In the genomic region with DNA sequence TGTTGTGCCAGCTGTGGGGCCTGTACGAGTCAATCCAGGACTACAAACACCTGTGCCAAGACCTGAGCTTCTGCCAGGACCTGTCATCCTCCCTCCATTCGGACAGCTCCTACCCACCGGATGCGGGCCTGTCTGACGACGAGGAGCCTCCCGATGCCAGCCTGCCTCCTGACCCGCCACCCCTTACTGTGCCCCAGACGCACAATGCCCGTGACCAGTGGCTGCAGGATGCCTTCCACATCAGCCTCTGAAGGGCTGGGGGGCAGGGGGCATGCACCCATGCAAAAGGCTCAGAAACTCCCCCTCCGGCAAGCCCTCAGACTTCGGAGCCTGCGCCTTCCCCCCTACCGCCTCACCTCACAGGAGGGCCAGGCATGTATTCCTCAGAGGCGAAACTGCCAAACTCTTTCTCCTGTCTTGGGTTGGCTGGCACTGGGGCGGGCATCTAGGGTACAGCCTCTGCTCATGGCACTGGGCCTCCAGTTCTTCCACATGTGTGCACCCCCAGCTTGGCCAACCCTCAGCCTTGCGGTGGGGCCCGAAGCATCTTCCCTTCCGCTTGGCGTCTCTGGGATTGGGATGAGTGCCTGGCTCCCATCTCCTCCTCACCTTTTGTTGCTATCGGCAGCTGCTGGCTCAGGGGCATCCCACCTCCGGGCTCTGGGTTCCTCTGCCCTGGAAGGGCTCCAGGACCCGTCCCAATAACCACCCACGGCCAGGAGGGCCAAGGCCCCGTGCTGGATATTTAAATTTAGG, we compare ENCODE assay signal across 9 cellular contexts. TPM values are rescaled to one million over a fixed set of nuclear protein-coding genes. Genes with fewer than 3 reads are reported as not detected.
A peak's percentile ranks its signal among the peaks of the same experiment; 100 is the strongest.
DNase-seq lines count a peak whose midpoint lies in the region; ATAC-seq, FAIRE-seq and TF ChIP-seq lines count a peak whose summit lies in the region.
"Had no signal": no experiment of that assay in that cellular context is flagged by ENCODE, and none has a peak within 500 bp of the region (broad histone marks: within the 10 kb centered on the region; RNA-seq: fewer than 3 reads in every experiment).

No MANE protein-coding gene starts in this region.

- no peak for TF ChIP-seq POLR2A in HepG2 (IDR thresholded peaks at IDR 0.05; ENCODE audit: insufficient read depth in 1 of 2, low read depth in 2 of 2, low read length in 2 of 2)

- no peak for FAIRE-seq in HepG2 (lab: Jason Lieb, UNC)

- H2AFZ ChIP-seq in HepG2 (ENCODE audit: low read length), result no peak overlapping the region

- no peaks in the 10 kb centered on the region for H3K27me3 Mint-ChIP-seq in activated CD4-positive, alpha-beta T cell treated with anti-CD3 and anti-CD28 coated beads, Interleukin-2, amount 10 ng/mL, durations not matched to agents 24 days and 14 days

- peaks cover 25% of the 10 kb centered on the region for H3K79me2 ChIP-seq in HepG2 (ENCODE audit: insufficient read depth, low read length)

- ATAC-seq in HepG2 (no peak), HG03571 (IDR thresholded peaks at IDR 0.05; ENCODE audit: unreplicated experiment) (no peak), GM19351 (IDR thresholded peaks at IDR 0.05; ENCODE audit: unreplicated experiment) (no peak)

- peak overlapping the region; percentile 88 for H3K4me3 Mint-ChIP-seq in activated CD4-positive, alpha-beta T cell treated with anti-CD3 and anti-CD28 coated beads, Interleukin-2, amount 10 ng/mL, durations not matched to agents 24 days and 14 days

- no peaks in the 10 kb centered on the region for H3K9me3 Mint-ChIP-seq in activated CD4-positive, alpha-beta T cell treated with anti-CD3 and anti-CD28 coated beads, Interleukin-2, amount 10 ng/mL, durations not matched to agents 24 days and 14 days

- peak overlapping the region; percentile 65 for H3K27ac ChIP-seq in adipose tissue (ENCODE audit: low read depth, low read length)
- no peak overlapping the region for H3K27ac ChIP-seq in HepG2 (ENCODE audit: extremely low read length, insufficient read depth, low read length)
- H3K27ac ChIP-seq in thymus (ENCODE audit: low read depth), result peak overlapping the region; percentile 78

- H3K36me3 Mint-ChIP-seq in activated CD4-positive, alpha-beta T cell treated with anti-CD3 and anti-CD28 coated beads, Interleukin-2, amount 10 ng/mL, durations not matched to agents 24 days and 14 days (ENCODE audit: low read depth), result peaks cover 47% of the 10 kb centered on the region

- H3K36me3 ChIP-seq in HepG2 (replicated peaks in 1 of 2; ENCODE audit: control insufficient read depth in 1 of 2, insufficient read depth in 2 of 2, low read length in 2 of 2), result peaks cover 3 to 5% of the 10 kb centered on the region in 2 experiments; a peak in 2 of 5 replicates
- H3K36me3 ChIP-seq in thymus (ENCODE audit: control insufficient read depth, insufficient read depth), result peaks cover 8% of the 10 kb centered on the region

- CTCF ChIA-PET in HepG2 (lab: Yijun Ruan, JAX; ENCODE audit: low intra/inter-chr PET ratio, low total read pairs), result interaction anchor here (1.8 kb wide), 1 partner anchor 15 kb away, joined by 16 read pairs; no protein-coding TSS in a partner anchor

- TF ChIP-seq EP300 in HepG2 (IDR thresholded peaks at IDR 0.05; ENCODE audit: low read depth in 2 of 2, low read length in 2 of 2) (no peak), HepG2 (CRISPR knock-in tag; IDR thresholded peaks at IDR 0.05; ENCODE audit: borderline replicate concordance) (no peak)

- H4K20me1 ChIP-seq in HepG2 (ENCODE audit: insufficient read depth, low read length), result no peaks in the 10 kb centered on the region; the same call in 1 of the 2 replicates

- H3K4me2 ChIP-seq in HepG2 (ENCODE audit: low read depth, low read length), result no peak overlapping the region

- intact Hi-C loops in activated CD4-positive, alpha-beta T cell treated with anti-CD3 and anti-CD28 coated beads, Interleukin-2, amount 10 ng/mL, durations not matched to agents 24 days and 14 days (cut with micrococcal nuclease), result loop anchor here (1.0 to 5.0 kb wide), 9 partner anchors 15 to 245 kb away; partner anchors contain the start of genes MALAT1, PCNX3 and SIPA1
- intact Hi-C loops in HepG2 (cut with micrococcal nuclease; ENCODE audit: unreplicated experiment), result no loop called here

- peak; percentile 75 for DNase-seq in activated CD4-positive, alpha-beta T cell treated with anti-CD3 and anti-CD28 coated beads, Interleukin-2, amount 10 ng/mL, durations not matched to agents 24 days and 14 days
- DNase-seq in activated CD4-positive, alpha-beta T cell treated with anti-CD3 and anti-CD28 coated beads for 4 hours, result no peak
- DNase-seq in HepG2 (ENCODE audit: low spot score), result no peak
- DNase-seq in NCI-H1105 (lab: John Stamatoyannopoulos, UW), result no peak

- TF ChIP-seq RAD21 in HepG2 (CRISPR knock-in tag; IDR thresholded peaks at IDR 0.05), result no peak

- H3K4me3 ChIP-seq in HepG2 (replicated peaks in 1 of 3; ENCODE audit: insufficient read depth in 1 of 3, low read depth in 2 of 3, low read length in 3 of 3) (peak overlapping the region in 1 of 3 experiments; percentile 77; a peak in 1 of 6 replicates), thymus (ENCODE audit: low read length) (peak overlapping the region; percentile 84)

- POLR2A ChIA-PET in HepG2 (lab: Yijun Ruan, JAX), result interaction anchor here (1.8 kb wide), 1 partner anchor 13 kb away, joined by 8 read pairs; no protein-coding TSS in a partner anchor

- no peak for TF ChIP-seq CTCF in HepG2 (CRISPR knock-in tag; IDR thresholded peaks at IDR 0.05)

- H3K27me3 ChIP-seq in HepG2 (ENCODE audit: control insufficient read depth in 1 of 2, insufficient read depth in 2 of 2, low read length in 2 of 2) (no peaks in the 10 kb centered on the region; a peak in 1 of 5 replicates), thymus (ENCODE audit: control insufficient read depth, insufficient read depth) (no peaks in the 10 kb centered on the region)

- H3K27ac Mint-ChIP-seq in activated CD4-positive, alpha-beta T cell treated with anti-CD3 and anti-CD28 coated beads, Interleukin-2, amount 10 ng/mL, durations not matched to agents 24 days and 14 days, result peak overlapping the region; percentile 80

- no peak overlapping the region for H3K9ac ChIP-seq in HepG2 (ENCODE audit: insufficient read depth, low read depth, low read length)

- no TSS peak for BruUV-seq in HepG2 (replicated peaks; lab: Mats Ljungman, UMichigan)

- in situ Hi-C loops in HepG2 (cut with HindIII; ENCODE audit: extremely low pct_ligation_motif_present, low pct_unique_long_range_greater_than_20kb), result no loop called here

- H3K4me1 ChIP-seq in HepG2 (ENCODE audit: insufficient read depth, low read length), result peaks cover 63% of the 10 kb centered on the region
- peaks cover 42% of the 10 kb centered on the region for H3K4me1 ChIP-seq in thymus (ENCODE audit: control insufficient read depth, insufficient read depth, low read length)

- 23 to 34% (median 31%) methylated on average over 25 of the region's 25 CpGs for WGBS in adipose tissue, 3 donors
- WGBS in HepG2 (ENCODE audit: low lambda C conversion rate), result 96% methylated on average over 19 of the region's 25 CpGs
- 60% methylated on average over 25 of the region's 25 CpGs for WGBS in thymus

- H3K9me3 ChIP-seq in HepG2 (ENCODE audit: low read length) (no peaks in the 10 kb centered on the region), thymus (ENCODE audit: control insufficient read depth) (no peaks in the 10 kb centered on the region)

- H3K4me1 Mint-ChIP-seq in activated CD4-positive, alpha-beta T cell treated with anti-CD3 and anti-CD28 coated beads, Interleukin-2, amount 10 ng/mL, durations not matched to agents 24 days and 14 days, result peaks cover 55% of the 10 kb centered on the region

RNA-seq across cellular contexts. Expression of gene FAM89B, which starts 1.2 kb away (rescaled TPM):
- 39.1 and 42.4 TPM in 2 replicates for total RNA-seq in activated CD4-positive, alpha-beta T cell treated with anti-CD3 and anti-CD28 coated beads, Interleukin-2, amount 10 ng/mL, durations not matched to agents 24 days and 14 days
- polyA plus RNA-seq in adipose tissue (10 to 100 TPM; 52.2 to 74.9 (median 66.3) TPM), HepG2 (2011; rRNA removed) (8.0 and 11.5 TPM in 2 replicates), thymus (62.2 TPM)
- 3.6 and 5.7 TPM in 2 replicates for total RNA-seq in HepG2 (2016; rRNA removed; fragmentation: Illumina TruSeq; extraction: Trizol)
- 7.8 and 8.7 TPM in 2 replicates for total RNA-seq in HepG2 (2016; cell fraction: cytosol; rRNA removed; fragmentation: Illumina TruSeq; extraction: Trizol; ENCODE audit: low read depth)
- 4.0 and 5.2 TPM in 2 replicates for total RNA-seq in HepG2 (2016; cell fraction: insoluble cytoplasmic fraction; rRNA removed; fragmentation: Illumina TruSeq; extraction: Trizol)
- total RNA-seq in HepG2 (2016; cell fraction: membrane; rRNA removed; fragmentation: Illumina TruSeq; extraction: Trizol), result 8.0 and 9.6 TPM in 2 replicates
- total RNA-seq in HepG2 (2016; cell fraction: nucleus; rRNA removed; fragmentation: Illumina TruSeq; extraction: Trizol), result 2.9 and 4.0 TPM in 2 replicates
- 5.8 and 9.6 TPM in 2 replicates for polyA plus RNA-seq in HepG2 (2011; cell fraction: cytosol; rRNA removed)
- 29.0 and 34.8 TPM in 2 replicates for polyA plus RNA-seq in HepG2 (2011; cell fraction: nucleus; rRNA removed)
- polyA plus RNA-seq in HepG2 (2012), result 3.6 and 5.3 TPM in 2 replicates
- polyA plus RNA-seq in HepG2 (2016; cell fraction: cytosol; fragmentation: Illumina TruSeq; extraction: Trizol; ENCODE audit: low read depth), result 19.5 and 20.4 TPM in 2 replicates
- polyA plus RNA-seq in HepG2 (2016; cell fraction: insoluble cytoplasmic fraction; fragmentation: Illumina TruSeq; extraction: Trizol; ENCODE audit: low read depth), result 7.9 and 9.1 TPM in 2 replicates
- polyA plus RNA-seq in HepG2 (2016; cell fraction: membrane; fragmentation: Illumina TruSeq; extraction: Trizol; ENCODE audit: low read depth), result 15.3 and 15.7 TPM in 2 replicates
- 11.6 and 13.0 TPM in 2 replicates for polyA plus RNA-seq in HepG2 (2016; cell fraction: nucleus; fragmentation: Illumina TruSeq; extraction: Trizol; ENCODE audit: insufficient read depth, low read depth)
- 11.8 and 23.8 TPM in 2 replicates for polyA minus RNA-seq in HepG2 (2011; rRNA and poly(A)+ RNA removed; ENCODE audit: low replicate concordance)
- polyA minus RNA-seq in HepG2 (2011; cell fraction: cytosol; rRNA and poly(A)+ RNA removed), result 1.9 and 4.2 TPM in 2 replicates
- polyA minus RNA-seq in HepG2 (2011; cell fraction: nucleus; rRNA and poly(A)+ RNA removed), result 4.5 and 5.1 TPM in 2 replicates

RNA-seq across cellular contexts. Expression of gene EHBP1L1, which starts 2.3 kb away (rescaled TPM):
- 167 and 173 TPM in 2 replicates for total RNA-seq in activated CD4-positive, alpha-beta T cell treated with anti-CD3 and anti-CD28 coated beads, Interleukin-2, amount 10 ng/mL, durations not matched to agents 24 days and 14 days
- polyA plus RNA-seq in adipose tissue (10 to 100 TPM in 2 of 3 donors, 1 to 10 TPM in 1; 9.7 to 70.4 (median 48.5) TPM), HepG2 (2011; rRNA removed) (8.3 and 14.4 TPM in 2 replicates), thymus (66.5 TPM)
- 5.4 and 10.6 TPM in 2 replicates for total RNA-seq in HepG2 (2016; rRNA removed; fragmentation: Illumina TruSeq; extraction: Trizol)
- total RNA-seq in HepG2 (2016; cell fraction: cytosol; rRNA removed; fragmentation: Illumina TruSeq; extraction: Trizol; ENCODE audit: low read depth), result 2.5 and 2.6 TPM in 2 replicates
- total RNA-seq in HepG2 (2016; cell fraction: insoluble cytoplasmic fraction; rRNA removed; fragmentation: Illumina TruSeq; extraction: Trizol), result 3.9 and 9.7 TPM in 2 replicates
- 3.4 TPM in 2 replicates for total RNA-seq in HepG2 (2016; cell fraction: membrane; rRNA removed; fragmentation: Illumina TruSeq; extraction: Trizol)
- 7.8 and 8.4 TPM in 2 replicates for total RNA-seq in HepG2 (2016; cell fraction: nucleus; rRNA removed; fragmentation: Illumina TruSeq; extraction: Trizol)
- polyA plus RNA-seq in HepG2 (2011; cell fraction: cytosol; rRNA removed), result 7.1 and 10.0 TPM in 2 replicates
- 74.9 and 85.5 TPM in 2 replicates for polyA plus RNA-seq in HepG2 (2011; cell fraction: nucleus; rRNA removed)
- 9.8 and 10.7 TPM in 2 replicates for polyA plus RNA-seq in HepG2 (2012)
- 0.58 and 0.94 TPM in 2 replicates for polyA plus RNA-seq in HepG2 (2016; cell fraction: cytosol; fragmentation: Illumina TruSeq; extraction: Trizol; ENCODE audit: low read depth)
- polyA plus RNA-seq in HepG2 (2016; cell fraction: insoluble cytoplasmic fraction; fragmentation: Illumina TruSeq; extraction: Trizol; ENCODE audit: low read depth), result 4.6 and 5.1 TPM in 2 replicates
- polyA plus RNA-seq in HepG2 (2016; cell fraction: membrane; fragmentation: Illumina TruSeq; extraction: Trizol; ENCODE audit: low read depth), result 0.79 and 1.3 TPM in 2 replicates
- 27.0 and 30.2 TPM in 2 replicates for polyA plus RNA-seq in HepG2 (2016; cell fraction: nucleus; fragmentation: Illumina TruSeq; extraction: Trizol; ENCODE audit: insufficient read depth, low read depth)
- 23.3 and 45.1 TPM in 2 replicates for polyA minus RNA-seq in HepG2 (2011; rRNA and poly(A)+ RNA removed; ENCODE audit: low replicate concordance)
- polyA minus RNA-seq in HepG2 (2011; cell fraction: cytosol; rRNA and poly(A)+ RNA removed), result 7.6 and 13.2 TPM in 2 replicates
- polyA minus RNA-seq in HepG2 (2011; cell fraction: nucleus; rRNA and poly(A)+ RNA removed), result 6.4 and 11.8 TPM in 2 replicates

RNA-seq across cellular contexts. Expression of gene ZNRD2, which starts 3.3 kb away (rescaled TPM):
- total RNA-seq in activated CD4-positive, alpha-beta T cell treated with anti-CD3 and anti-CD28 coated beads, Interleukin-2, amount 10 ng/mL, durations not matched to agents 24 days and 14 days, result 83.3 and 83.4 TPM in 2 replicates
- polyA plus RNA-seq in adipose tissue, result 10 to 100 TPM; 50.0 to 72.9 (median 58.8) TPM
- 34.0 and 40.0 TPM in 2 replicates for total RNA-seq in HepG2 (2016; rRNA removed; fragmentation: Illumina TruSeq; extraction: Trizol)
- 15.3 and 19.2 TPM in 2 replicates for total RNA-seq in HepG2 (2016; cell fraction: cytosol; rRNA removed; fragmentation: Illumina TruSeq; extraction: Trizol; ENCODE audit: low read depth)
- 32.9 and 41.5 TPM in 2 replicates for total RNA-seq in HepG2 (2016; cell fraction: insoluble cytoplasmic fraction; rRNA removed; fragmentation: Illumina TruSeq; extraction: Trizol)
- 16.0 and 17.9 TPM in 2 replicates for total RNA-seq in HepG2 (2016; cell fraction: membrane; rRNA removed; fragmentation: Illumina TruSeq; extraction: Trizol)
- 11.5 and 15.7 TPM in 2 replicates for total RNA-seq in HepG2 (2016; cell fraction: nucleus; rRNA removed; fragmentation: Illumina TruSeq; extraction: Trizol)
- 29.2 and 31.4 TPM in 2 replicates for polyA plus RNA-seq in HepG2 (2011; rRNA removed)
- polyA plus RNA-seq in HepG2 (2011; cell fraction: cytosol; rRNA removed), result 24.1 and 41.2 TPM in 2 replicates
- polyA plus RNA-seq in HepG2 (2011; cell fraction: nucleus; rRNA removed), result 48.9 and 54.8 TPM in 2 replicates
- 25.2 and 28.5 TPM in 2 replicates for polyA plus RNA-seq in HepG2 (2012)
- 26.6 and 28.0 TPM in 2 replicates for polyA plus RNA-seq in HepG2 (2016; cell fraction: cytosol; fragmentation: Illumina TruSeq; extraction: Trizol; ENCODE audit: low read depth)
- 42.9 and 46.1 TPM in 2 replicates for polyA plus RNA-seq in HepG2 (2016; cell fraction: insoluble cytoplasmic fraction; fragmentation: Illumina TruSeq; extraction: Trizol; ENCODE audit: low read depth)
- polyA plus RNA-seq in HepG2 (2016; cell fraction: membrane; fragmentation: Illumina TruSeq; extraction: Trizol; ENCODE audit: low read depth), result 23.7 and 24.4 TPM in 2 replicates
- polyA plus RNA-seq in HepG2 (2016; cell fraction: nucleus; fragmentation: Illumina TruSeq; extraction: Trizol; ENCODE audit: insufficient read depth, low read depth), result 31.1 and 33.2 TPM in 2 replicates
- polyA minus RNA-seq in HepG2 (2011; rRNA and poly(A)+ RNA removed; ENCODE audit: low replicate concordance), result 18.6 and 34.8 TPM in 2 replicates
- polyA minus RNA-seq in HepG2 (2011; cell fraction: cytosol; rRNA and poly(A)+ RNA removed), result 8.6 and 11.3 TPM in 2 replicates
- polyA minus RNA-seq in HepG2 (2011; cell fraction: nucleus; rRNA and poly(A)+ RNA removed), result 12.0 and 19.5 TPM in 2 replicates
- 38.0 TPM for polyA plus RNA-seq in thymus

RNA-seq across cellular contexts. Expression of gene LTBP3, which starts 15.4 kb away (rescaled TPM):
- total RNA-seq in activated CD4-positive, alpha-beta T cell treated with anti-CD3 and anti-CD28 coated beads, Interleukin-2, amount 10 ng/mL, durations not matched to agents 24 days and 14 days, result 94.9 and 96.9 TPM in 2 replicates
- polyA plus RNA-seq in adipose tissue (10 to 100 TPM; 44.3 to 69.5 (median 55.4) TPM), HepG2 (2011; rRNA removed) (60.3 and 68.1 TPM in 2 replicates), thymus (64.6 TPM)
- 4.2 and 12.2 TPM in 2 replicates for total RNA-seq in HepG2 (2016; rRNA removed; fragmentation: Illumina TruSeq; extraction: Trizol)
- total RNA-seq in HepG2 (2016; cell fraction: cytosol; rRNA removed; fragmentation: Illumina TruSeq; extraction: Trizol; ENCODE audit: low read depth), result 3.8 and 4.6 TPM in 2 replicates
- 3.1 and 14.2 TPM in 2 replicates for total RNA-seq in HepG2 (2016; cell fraction: insoluble cytoplasmic fraction; rRNA removed; fragmentation: Illumina TruSeq; extraction: Trizol)
- total RNA-seq in HepG2 (2016; cell fraction: membrane; rRNA removed; fragmentation: Illumina TruSeq; extraction: Trizol), result 6.5 and 7.6 TPM in 2 replicates
- total RNA-seq in HepG2 (2016; cell fraction: nucleus; rRNA removed; fragmentation: Illumina TruSeq; extraction: Trizol), result 18.0 and 20.1 TPM in 2 replicates
- polyA plus RNA-seq in HepG2 (2011; cell fraction: cytosol; rRNA removed), result 16.4 and 24.6 TPM in 2 replicates
- polyA plus RNA-seq in HepG2 (2011; cell fraction: nucleus; rRNA removed), result 549 and 694 TPM in 2 replicates
- polyA plus RNA-seq in HepG2 (2012), result 41.0 and 45.6 TPM in 2 replicates
- polyA plus RNA-seq in HepG2 (2016; cell fraction: cytosol; fragmentation: Illumina TruSeq; extraction: Trizol; ENCODE audit: low read depth), result 2.1 and 2.8 TPM in 2 replicates
- polyA plus RNA-seq in HepG2 (2016; cell fraction: insoluble cytoplasmic fraction; fragmentation: Illumina TruSeq; extraction: Trizol; ENCODE audit: low read depth), result 7.3 and 9.4 TPM in 2 replicates
- polyA plus RNA-seq in HepG2 (2016; cell fraction: membrane; fragmentation: Illumina TruSeq; extraction: Trizol; ENCODE audit: low read depth), result 6.0 and 7.1 TPM in 2 replicates
- polyA plus RNA-seq in HepG2 (2016; cell fraction: nucleus; fragmentation: Illumina TruSeq; extraction: Trizol; ENCODE audit: insufficient read depth, low read depth), result 129 and 139 TPM in 2 replicates
- 12.7 and 25.1 TPM in 2 replicates for polyA minus RNA-seq in HepG2 (2011; rRNA and poly(A)+ RNA removed; ENCODE audit: low replicate concordance)
- 13.7 and 23.3 TPM in 2 replicates for polyA minus RNA-seq in HepG2 (2011; cell fraction: cytosol; rRNA and poly(A)+ RNA removed)
- 36.4 and 39.8 TPM in 2 replicates for polyA minus RNA-seq in HepG2 (2011; cell fraction: nucleus; rRNA and poly(A)+ RNA removed)

RNA-seq across cellular contexts. Expression of gene KCNK7, which starts 22.0 kb away (rescaled TPM):
- 0.69 and 1.3 TPM in 2 replicates for total RNA-seq in activated CD4-positive, alpha-beta T cell treated with anti-CD3 and anti-CD28 coated beads, Interleukin-2, amount 10 ng/mL, durations not matched to agents 24 days and 14 days
- polyA plus RNA-seq in adipose tissue (1 to 10 TPM in 2 of 3 donors, under 1 TPM in 1; 0.20 to 4.4 (median 3.2) TPM), HepG2 (2011; rRNA removed) (0.11 and 0.14 TPM in 2 replicates), thymus (3.8 TPM)
- not detected in 2 replicates for total RNA-seq in HepG2 (2016; rRNA removed; fragmentation: Illumina TruSeq; extraction: Trizol)
- total RNA-seq in HepG2 (2016; cell fraction: cytosol; rRNA removed; fragmentation: Illumina TruSeq; extraction: Trizol; ENCODE audit: low read depth), result not detected in 2 replicates
- total RNA-seq in HepG2 (2016; cell fraction: insoluble cytoplasmic fraction; rRNA removed; fragmentation: Illumina TruSeq; extraction: Trizol), result not detected in 2 replicates
- not detected in 2 replicates for total RNA-seq in HepG2 (2016; cell fraction: membrane; rRNA removed; fragmentation: Illumina TruSeq; extraction: Trizol)
- total RNA-seq in HepG2 (2016; cell fraction: nucleus; rRNA removed; fragmentation: Illumina TruSeq; extraction: Trizol), result 1.2 TPM in 1 of 2 replicates, not detected in the other
- 0.04 TPM in 1 of 2 replicates, not detected in the other for polyA plus RNA-seq in HepG2 (2011; cell fraction: cytosol; rRNA removed)
- polyA plus RNA-seq in HepG2 (2011; cell fraction: nucleus; rRNA removed), result 0.69 and 0.97 TPM in 2 replicates
- polyA plus RNA-seq in HepG2 (2012), result 0.28 TPM in 1 of 2 replicates, not detected in the other
- not detected in 2 replicates for polyA plus RNA-seq in HepG2 (2016; cell fraction: cytosol; fragmentation: Illumina TruSeq; extraction: Trizol; ENCODE audit: low read depth)
- polyA plus RNA-seq in HepG2 (2016; cell fraction: insoluble cytoplasmic fraction; fragmentation: Illumina TruSeq; extraction: Trizol; ENCODE audit: low read depth), result not detected in 2 replicates
- polyA plus RNA-seq in HepG2 (2016; cell fraction: membrane; fragmentation: Illumina TruSeq; extraction: Trizol; ENCODE audit: low read depth), result not detected in 2 replicates
- polyA plus RNA-seq in HepG2 (2016; cell fraction: nucleus; fragmentation: Illumina TruSeq; extraction: Trizol; ENCODE audit: insufficient read depth, low read depth), result 0.38 and 0.77 TPM in 2 replicates
- polyA minus RNA-seq in HepG2 (2011; rRNA and poly(A)+ RNA removed; ENCODE audit: low replicate concordance), result 0.33 and 0.90 TPM in 2 replicates
- polyA minus RNA-seq in HepG2 (2011; cell fraction: cytosol; rRNA and poly(A)+ RNA removed), result not detected in 2 replicates
- polyA minus RNA-seq in HepG2 (2011; cell fraction: nucleus; rRNA and poly(A)+ RNA removed), result 0.75 and 1.2 TPM in 2 replicates
- total RNA-seq: SK-MEL-5 had no signal
